Comparison of ENCODE assay signal across 1 cellular context in the genomic region with DNA sequence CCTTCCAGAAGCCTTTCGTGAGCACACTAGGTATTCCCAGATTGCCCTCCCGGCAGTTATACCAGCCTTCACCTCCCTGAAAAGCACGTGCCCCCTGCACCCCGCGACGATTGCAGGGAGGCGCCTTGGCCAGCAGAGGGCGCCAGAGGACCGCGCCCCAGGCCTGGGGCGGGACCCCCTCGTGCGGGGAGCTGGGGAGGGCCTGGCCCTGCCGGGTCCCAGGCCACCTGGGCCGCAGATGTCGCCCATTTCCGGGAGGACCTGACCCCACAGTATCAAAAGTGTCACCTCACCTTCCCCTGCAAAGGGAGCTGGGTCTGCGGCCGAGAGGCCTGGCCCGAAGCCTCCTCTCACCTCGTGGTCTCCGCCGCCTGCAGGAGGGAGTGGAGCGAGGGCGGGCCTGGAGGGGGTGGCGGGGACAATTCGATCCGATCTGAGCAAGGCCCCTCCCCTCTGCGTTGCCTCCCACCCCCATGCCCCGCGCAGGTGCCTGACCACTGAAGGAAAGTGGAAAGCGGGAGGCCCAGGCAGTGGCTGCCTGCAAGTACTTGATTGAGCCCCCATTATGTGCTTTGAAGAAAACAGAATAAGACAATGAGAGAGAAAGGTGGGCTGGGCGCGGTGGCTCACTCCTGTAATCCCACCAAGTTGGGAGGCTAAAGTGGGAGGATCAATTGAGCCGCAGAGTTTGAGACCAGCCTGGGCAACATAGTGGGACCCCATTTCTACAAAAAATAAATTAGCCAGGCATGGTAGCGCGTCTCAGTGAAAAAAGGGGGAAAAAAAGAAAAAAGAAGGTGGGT.
TF ChIP-seq lines count a peak whose summit lies in the region.

No MANE protein-coding gene starts in this region.

TF ChIP-seq in K562, 482 proteins besides CTCF, POLR2A, EP300 and RAD21 (continued from another document and continues in another):
- TF ChIP-seq SMAD1 (IDR thresholded peaks at IDR 0.05; ENCODE audit: low read depth, low read length, partially characterized antibody) (no peak), KDM1A (IDR thresholded peaks at IDR 0.05) (no peak), FUS (optimal IDR thresholded peaks at IDR 0.05; ENCODE audit: low read depth, low read length) (no peak), STAT5B (CRISPR knock-in tag; IDR thresholded peaks at IDR 0.05) (no peak), ZNF253 (CRISPR knock-in tag; conservative IDR thresholded peaks at IDR 0.05) (no peak), CC2D1A (IDR thresholded peaks at IDR 0.05) (peak; percentile 70), MITF (IDR thresholded peaks at IDR 0.05) (peak; percentile 18; the same call in 1 of the 2 replicates), ZNF384 (IDR thresholded peaks at IDR 0.05; ENCODE audit: low read depth, low read length) (peak; percentile 29; the same call in 1 of the 2 replicates), ETS2 (tag; IDR thresholded peaks at IDR 0.05; ENCODE audit: borderline replicate concordance, poor library complexity, severe bottlenecking) (no peak), MEF2D (tag; conservative IDR thresholded peaks at IDR 0.05; ENCODE audit: low read depth) (no peak), ZNF609 (CRISPR knock-in tag; IDR thresholded peaks at IDR 0.05; ENCODE audit: borderline replicate concordance) (no peak), ETV1 (tag; conservative IDR thresholded peaks at IDR 0.05; ENCODE audit: low read depth) (no peak; the same call in 1 of the 2 replicates), ZNF778 (CRISPR knock-in tag; IDR thresholded peaks at IDR 0.05) (no peak), ZNF830 (CRISPR knock-in tag; IDR thresholded peaks at IDR 0.05) (no peak), ZFP30 (CRISPR knock-in tag; IDR thresholded peaks at IDR 0.05; ENCODE audit: borderline replicate concordance) (no peak), SREBF1 (IDR thresholded peaks at IDR 0.05; ENCODE audit: borderline replicate concordance, low read depth, low read length) (no peak), DIDO1 (tag; IDR thresholded peaks at IDR 0.05; ENCODE audit: low read depth) (no peak), ZNF165 (CRISPR knock-in tag; IDR thresholded peaks at IDR 0.05; ENCODE audit: borderline replicate concordance) (no peak), KDM4B (IDR thresholded peaks at IDR 0.05; ENCODE audit: borderline replicate concordance in 2 of 2, low read depth in 1 of 2) (no peak), HNRNPLL (IDR thresholded peaks at IDR 0.05; ENCODE audit: low read depth, low read length, poor library complexity, severe bottlenecking) (no peak), CBX3 (IDR thresholded peaks at IDR 0.05; ENCODE audit: borderline replicate concordance in 1 of 2, low read length in 2 of 2) (no peak), NR2C1 (IDR thresholded peaks at IDR 0.05) (no peak), NR2C1 (tag; IDR thresholded peaks at IDR 0.05) (peak; percentile 22; the same call in 1 of the 2 replicates), MAFG (tag; conservative IDR thresholded peaks at IDR 0.05) (no peak), PML (IDR thresholded peaks at IDR 0.05; ENCODE audit: low read length) (no peak), ZFP36 (IDR thresholded peaks at IDR 0.05; ENCODE audit: low read depth, low read length, partially characterized antibody) (no peak), TAF7 (tag; IDR thresholded peaks at IDR 0.05) (no peak), SP1 (CRISPR knock-in tag; IDR thresholded peaks at IDR 0.05) (peak; percentile 85), BDP1 (IDR thresholded peaks at IDR 0.05; ENCODE audit: insufficient read depth, insufficient read length) (no peak), NFIX (CRISPR knock-in tag; IDR thresholded peaks at IDR 0.05; ENCODE audit: low read depth) (no peak), NR4A1 (CRISPR knock-in tag; IDR thresholded peaks at IDR 0.05) (no peak), NR4A1 (tag; IDR thresholded peaks at IDR 0.05) (peak; percentile 38; the same call in 1 of the 2 replicates), KLF6 (CRISPR knock-in tag; IDR thresholded peaks at IDR 0.05; ENCODE audit: borderline replicate concordance) (peak; percentile 80; the same call in 1 of the 2 replicates), PATZ1 (CRISPR knock-in tag; IDR thresholded peaks at IDR 0.05; ENCODE audit: borderline replicate concordance) (no peak), GTF2F1 (IDR thresholded peaks at IDR 0.05; ENCODE audit: low read depth, low read length) (no peak), SMAD4 (CRISPR knock-in tag; conservative IDR thresholded peaks at IDR 0.05) (peak; percentile 64; the same call in 1 of the 2 replicates), SRSF7 (optimal IDR thresholded peaks at IDR 0.05; ENCODE audit: low read depth, low read length) (no peak), GABPA (tag; conservative IDR thresholded peaks at IDR 0.05; ENCODE audit: low read depth) (no peak), CBX5 (IDR thresholded peaks at IDR 0.05; ENCODE audit: borderline replicate concordance, low read depth) (no peak), KLF1 (tag; IDR thresholded peaks at IDR 0.05) (peak; percentile 59; the same call in 1 of the 2 replicates), ZNF280A (IDR thresholded peaks at IDR 0.05; ENCODE audit: low read depth, partially characterized antibody) (no peak), TFAM (CRISPR knock-in tag; conservative IDR thresholded peaks at IDR 0.05) (no peak)
- TF ChIP-seq, protein P1, sequence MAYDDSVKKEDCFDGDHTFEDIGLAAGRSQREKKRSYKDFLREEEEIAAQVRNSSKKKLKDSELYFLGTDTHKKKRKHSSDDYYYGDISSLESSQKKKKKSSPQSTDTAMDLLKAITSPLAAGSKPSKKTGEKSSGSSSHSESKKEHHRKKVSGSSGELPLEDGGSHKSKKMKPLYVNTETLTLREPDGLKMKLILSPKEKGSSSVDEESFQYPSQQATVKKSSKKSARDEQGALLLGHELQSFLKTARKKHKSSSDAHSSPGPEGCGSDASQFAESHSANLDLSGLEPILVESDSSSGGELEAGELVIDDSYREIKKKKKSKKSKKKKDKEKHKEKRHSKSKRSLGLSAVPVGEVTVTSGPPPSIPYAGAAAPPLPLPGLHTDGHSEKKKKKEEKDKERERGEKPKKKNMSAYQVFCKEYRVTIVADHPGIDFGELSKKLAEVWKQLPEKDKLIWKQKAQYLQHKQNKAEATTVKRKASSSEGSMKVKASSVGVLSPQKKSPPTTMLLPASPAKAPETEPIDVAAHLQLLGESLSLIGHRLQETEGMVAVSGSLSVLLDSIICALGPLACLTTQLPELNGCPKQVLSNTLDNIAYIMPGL (CRISPR knock-in tag; IDR thresholded peaks at IDR 0.05), result peak; percentile 92
- TF ChIP-seq, protein P2, sequence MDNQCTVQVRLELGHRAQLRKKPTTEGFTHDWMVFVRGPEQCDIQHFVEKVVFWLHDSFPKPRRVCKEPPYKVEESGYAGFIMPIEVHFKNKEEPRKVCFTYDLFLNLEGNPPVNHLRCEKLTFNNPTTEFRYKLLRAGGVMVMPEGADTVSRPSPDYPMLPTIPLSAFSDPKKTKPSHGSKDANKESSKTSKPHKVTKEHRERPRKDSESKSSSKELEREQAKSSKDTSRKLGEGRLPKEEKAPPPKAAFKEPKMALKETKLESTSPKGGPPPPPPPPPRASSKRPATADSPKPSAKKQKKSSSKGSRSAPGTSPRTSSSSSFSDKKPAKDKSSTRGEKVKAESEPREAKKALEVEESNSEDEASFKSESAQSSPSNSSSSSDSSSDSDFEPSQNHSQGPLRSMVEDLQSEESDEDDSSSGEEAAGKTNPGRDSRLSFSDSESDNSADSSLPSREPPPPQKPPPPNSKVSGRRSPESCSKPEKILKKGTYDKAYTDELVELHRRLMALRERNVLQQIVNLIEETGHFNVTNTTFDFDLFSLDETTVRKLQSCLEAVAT (IDR thresholded peaks at IDR 0.05), result no peak
- TF ChIP-seq, protein P3, sequence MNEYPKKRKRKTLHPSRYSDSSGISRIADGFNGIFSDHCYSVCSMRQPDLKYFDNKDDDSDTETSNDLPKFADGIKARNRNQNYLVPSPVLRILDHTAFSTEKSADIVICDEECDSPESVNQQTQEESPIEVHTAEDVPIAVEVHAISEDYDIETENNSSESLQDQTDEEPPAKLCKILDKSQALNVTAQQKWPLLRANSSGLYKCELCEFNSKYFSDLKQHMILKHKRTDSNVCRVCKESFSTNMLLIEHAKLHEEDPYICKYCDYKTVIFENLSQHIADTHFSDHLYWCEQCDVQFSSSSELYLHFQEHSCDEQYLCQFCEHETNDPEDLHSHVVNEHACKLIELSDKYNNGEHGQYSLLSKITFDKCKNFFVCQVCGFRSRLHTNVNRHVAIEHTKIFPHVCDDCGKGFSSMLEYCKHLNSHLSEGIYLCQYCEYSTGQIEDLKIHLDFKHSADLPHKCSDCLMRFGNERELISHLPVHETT (CRISPR knock-in tag; conservative IDR thresholded peaks at IDR 0.05 in 1 of 2, IDR thresholded peaks at IDR 0.05 in 1 of 2), result no peak
- TF ChIP-seq, protein P4, sequence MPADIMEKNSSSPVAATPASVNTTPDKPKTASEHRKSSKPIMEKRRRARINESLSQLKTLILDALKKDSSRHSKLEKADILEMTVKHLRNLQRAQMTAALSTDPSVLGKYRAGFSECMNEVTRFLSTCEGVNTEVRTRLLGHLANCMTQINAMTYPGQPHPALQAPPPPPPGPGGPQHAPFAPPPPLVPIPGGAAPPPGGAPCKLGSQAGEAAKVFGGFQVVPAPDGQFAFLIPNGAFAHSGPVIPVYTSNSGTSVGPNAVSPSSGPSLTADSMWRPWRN (IDR thresholded peaks at IDR 0.05; ENCODE audit: low read depth), result no peak
